ENCODE assay signal across 20 cellular contexts in the genomic region with DNA sequence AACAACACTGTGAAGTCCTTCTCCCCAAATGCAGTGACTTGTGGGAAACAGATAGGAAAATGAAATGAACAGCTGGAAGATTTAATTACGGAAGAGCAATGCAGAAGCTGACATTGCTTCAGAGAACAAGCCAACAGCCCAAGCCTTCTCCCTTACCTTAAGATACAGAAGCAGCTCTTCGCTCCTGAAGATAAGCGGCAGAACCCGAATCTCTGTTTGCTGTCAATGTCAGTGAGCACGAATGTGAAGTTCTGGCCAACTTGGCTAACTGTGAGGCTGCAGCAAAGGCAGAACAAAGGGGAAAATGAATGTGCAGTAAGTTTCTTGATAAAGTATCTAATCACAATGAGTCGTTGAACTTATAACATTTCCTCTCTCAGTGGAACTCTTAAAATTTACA.
"Had no signal": no experiment of that assay in that cellular context is flagged by ENCODE, and none has a peak within 500 bp of the region (broad histone marks: within the 10 kb centered on the region; RNA-seq: fewer than 3 reads in every experiment).

No MANE protein-coding gene starts in this region.

- H3K27me3 Mint-ChIP-seq: activated CD4-positive, alpha-beta memory T cell treated with anti-CD3 and anti-CD28 coated beads for 36 hours; activated CD4-positive, alpha-beta T cell treated with anti-CD3 and anti-CD28 coated beads for 36 hours; activated CD8-positive, alpha-beta memory T cell treated with anti-CD3 and anti-CD28 coated beads, Interleukin-2, amount 10 ng/mL, durations not matched to agents 7 days and 5 days; central memory CD8-positive, alpha-beta T cell; stimulated activated naive CD8-positive, alpha-beta T cell treated with anti-CD3 and anti-CD28 coated beads, Interleukin-15, Interleukin-2, amounts not matched to agents 100 ng/mL and 50 ng/mL, for 24 hours had no signal

- H3K4me1 ChIP-seq: foreskin keratinocyte, upper lobe of right lung had no signal

- ATAC-seq: activated CD4-positive, alpha-beta T cell treated with anti-CD3 and anti-CD28 coated beads for 36 hours; activated CD8-positive, alpha-beta memory T cell treated with anti-CD3 and anti-CD28 coated beads, Interleukin-2, amount 10 ng/mL, durations not matched to agents 7 days and 5 days; foreskin keratinocyte; upper lobe of right lung had no signal

- H3K36me3 Mint-ChIP-seq: activated CD8-positive, alpha-beta memory T cell treated with anti-CD3 and anti-CD28 coated beads, Interleukin-2, amount 10 ng/mL, durations not matched to agents 7 days and 5 days had no signal

- H3K27ac Mint-ChIP-seq: activated CD4-positive, alpha-beta memory T cell treated with anti-CD3 and anti-CD28 coated beads for 36 hours; activated CD4-positive, alpha-beta T cell treated with anti-CD3 and anti-CD28 coated beads for 36 hours; activated CD8-positive, alpha-beta memory T cell treated with anti-CD3 and anti-CD28 coated beads, Interleukin-2, amount 10 ng/mL, durations not matched to agents 7 days and 5 days; activated naive CD4-positive, alpha-beta T cell treated with anti-CD3 and anti-CD28 coated beads for 36 hours; activated T-helper 2 cell treated with anti-CD3 and anti-CD28 coated beads, Interferon-gamma antibody, Interleukin-2, Interleukin-4, amounts not matched to agents 10 μg/mL and 5 μg/mL and 100 μg/mL, durations not matched to agents 14 hours and 24 hours and 36 hours; nephron progenitor cell; stimulated activated naive CD8-positive, alpha-beta T cell treated with anti-CD3 and anti-CD28 coated beads, Interleukin-15, Interleukin-2, amounts not matched to agents 100 ng/mL and 50 ng/mL, for 24 hours had no signal

- H3K9me3 Mint-ChIP-seq: activated CD4-positive, alpha-beta memory T cell treated with anti-CD3 and anti-CD28 coated beads for 36 hours; activated naive CD4-positive, alpha-beta T cell treated with anti-CD3 and anti-CD28 coated beads for 36 hours; activated T-helper 2 cell treated with anti-CD3 and anti-CD28 coated beads, Interferon-gamma antibody, Interleukin-2, Interleukin-4, amounts not matched to agents 10 μg/mL and 5 μg/mL and 100 μg/mL, durations not matched to agents 14 hours and 24 hours and 36 hours; central memory CD8-positive, alpha-beta T cell; nephron progenitor cell; stimulated activated naive CD8-positive, alpha-beta T cell treated with anti-CD3 and anti-CD28 coated beads, Interleukin-15, Interleukin-2, amounts not matched to agents 100 ng/mL and 50 ng/mL, for 24 hours had no signal

- H3K36me3 ChIP-seq: upper lobe of right lung had no signal

- DNase-seq: activated CD4-positive, alpha-beta memory T cell treated with anti-CD3 and anti-CD28 coated beads for 36 hours; activated CD4-positive, alpha-beta T cell treated with anti-CD3 and anti-CD28 coated beads for 36 hours; activated CD8-positive, alpha-beta memory T cell treated with anti-CD3 and anti-CD28 coated beads, Interleukin-2, amount 10 ng/mL, durations not matched to agents 7 days and 5 days; activated naive CD4-positive, alpha-beta T cell treated with anti-CD3 and anti-CD28 coated beads for 36 hours; activated T-cell treated with anti-CD3 and anti-CD28 coated beads, Interleukin-2, amount 50 U/mL, for 1 hour; effector CD4-positive, alpha-beta T cell; foreskin keratinocyte; glutamatergic neuron; mammary epithelial cell; nephron progenitor cell; occipital lobe; T-helper 1 cell; T1000; upper lobe of right lung had no signal

- H3K4me3 Mint-ChIP-seq: activated CD4-positive, alpha-beta memory T cell treated with anti-CD3 and anti-CD28 coated beads for 36 hours; activated CD4-positive, alpha-beta T cell treated with anti-CD3 and anti-CD28 coated beads for 36 hours; activated CD8-positive, alpha-beta memory T cell treated with anti-CD3 and anti-CD28 coated beads, Interleukin-2, amount 10 ng/mL, durations not matched to agents 7 days and 5 days; activated naive CD4-positive, alpha-beta T cell treated with anti-CD3 and anti-CD28 coated beads for 36 hours; central memory CD8-positive, alpha-beta T cell; nephron progenitor cell; stimulated activated naive CD8-positive, alpha-beta T cell treated with anti-CD3 and anti-CD28 coated beads, Interleukin-15, Interleukin-2, amounts not matched to agents 100 ng/mL and 50 ng/mL, for 24 hours had no signal

- H3K9me3 ChIP-seq: esophagus muscularis mucosa, thoracic aorta, upper lobe of right lung had no signal

- H3K27ac ChIP-seq: coronary artery, esophagus muscularis mucosa, foreskin keratinocyte, thoracic aorta, upper lobe of right lung had no signal

- H3K4me3 ChIP-seq: coronary artery, esophagus muscularis mucosa, thoracic aorta, upper lobe of right lung had no signal

- H3K4me1 Mint-ChIP-seq: activated CD4-positive, alpha-beta T cell treated with anti-CD3 and anti-CD28 coated beads for 36 hours; central memory CD8-positive, alpha-beta T cell had no signal

- H3K27me3 ChIP-seq: esophagus muscularis mucosa, foreskin keratinocyte, upper lobe of right lung had no signal
